17 cellular contexts compared by ENCODE assay signal in genomic region chr14:102629011-102629444, GRCh38. TPM values are rescaled to one million over a fixed set of nuclear protein-coding genes. Genes with fewer than 3 reads are reported as not detected.
DNase-seq lines count a peak whose midpoint lies in the region; ATAC-seq and TF ChIP-seq lines count a peak whose summit lies in the region.
"Had no signal": no experiment of that assay in that cellular context is flagged by ENCODE, and none has a peak within 500 bp of the region (broad histone marks: within the 10 kb centered on the region; RNA-seq: fewer than 3 reads in every experiment).

No MANE protein-coding gene starts in this region.

- in situ Hi-C loops in SK-MEL-5 (cut with HindIII; ENCODE audit: low pct_unique_long_range_greater_than_20kb, low sequenced_read_pairs), result no loop called here

- peaks cover 98% of the 10 kb centered on the region for H3K79me2 ChIP-seq in hepatocyte

- CTCF ChIA-PET in activated naive CD4-positive, alpha-beta T cell treated with anti-CD3 and anti-CD28 coated beads, Interleukin-2, amount 10 ng/mL, durations not matched to agents 7 days and 5 days (lab: Charles Lee), result no interaction called here

- no peak overlapping the region for H3K4me2 ChIP-seq in hepatocyte
- H3K4me2 ChIP-seq: smooth muscle cell had no signal

- no peaks in the 10 kb centered on the region for H3K9me3 Mint-ChIP-seq in activated naive CD4-positive, alpha-beta T cell treated with anti-CD3 and anti-CD28 coated beads, Interleukin-2, amount 50 U/mL, for 72 hours
- H3K9me3 Mint-ChIP-seq in activated naive CD4-positive, alpha-beta T cell treated with anti-CD3 and anti-CD28 coated beads, Interleukin-2, amount 10 ng/mL, durations not matched to agents 7 days and 5 days, result no peaks in the 10 kb centered on the region
- H3K9me3 Mint-ChIP-seq in stimulated activated naive B cell treated with anti-CD40 and anti-IgM and Interleukin-4, amounts not matched to agents 10 μg/mL and 1 μg/mL and 100 μg/mL, for 72 hours, result peaks cover 0 to 2% of the 10 kb centered on the region in 2 donors
- H3K9me3 Mint-ChIP-seq: activated naive CD8-positive, alpha-beta T cell treated with anti-CD3 and anti-CD28 coated beads for 36 hours; central memory CD8-positive, alpha-beta T cell had no signal

- peak overlapping the region; percentile 24 to 90 for H3K27ac Mint-ChIP-seq in activated naive CD4-positive, alpha-beta T cell treated with anti-CD3 and anti-CD28 coated beads, Interleukin-2, amount 50 U/mL, for 72 hours
- no peak overlapping the region for H3K27ac Mint-ChIP-seq in activated naive CD4-positive, alpha-beta T cell treated with anti-CD3 and anti-CD28 coated beads, Interleukin-2, amount 10 ng/mL, durations not matched to agents 7 days and 5 days
- H3K27ac Mint-ChIP-seq in stimulated activated naive B cell treated with anti-CD40 and anti-IgM and Interleukin-4, amounts not matched to agents 10 μg/mL and 1 μg/mL and 100 μg/mL, for 72 hours, result peak overlapping the region; percentile 0
- H3K27ac Mint-ChIP-seq: activated naive CD8-positive, alpha-beta T cell treated with anti-CD3 and anti-CD28 coated beads for 36 hours had no signal

- H3K4me3 ChIP-seq in hepatocyte (no peak overlapping the region), esophagus muscularis mucosa (no peak overlapping the region)
- H3K4me3 ChIP-seq: heart left ventricle, smooth muscle cell had no signal

- H3K4me1 ChIP-seq in hepatocyte (ENCODE audit: insufficient read depth) (peaks cover 12% of the 10 kb centered on the region), esophagus muscularis mucosa (peaks cover 11 to 22% (median 21%) of the 10 kb centered on the region in 4 donors)

- H3K36me3 Mint-ChIP-seq in activated naive CD4-positive, alpha-beta T cell treated with anti-CD3 and anti-CD28 coated beads, Interleukin-2, amount 50 U/mL, for 72 hours, result no peaks in the 10 kb centered on the region
- peaks cover 4% of the 10 kb centered on the region for H3K36me3 Mint-ChIP-seq in activated naive CD4-positive, alpha-beta T cell treated with anti-CD3 and anti-CD28 coated beads, Interleukin-2, amount 10 ng/mL, durations not matched to agents 7 days and 5 days
- H3K36me3 Mint-ChIP-seq in stimulated activated naive B cell treated with anti-CD40 and anti-IgM and Interleukin-4, amounts not matched to agents 10 μg/mL and 1 μg/mL and 100 μg/mL, for 72 hours, result peaks cover 17 to 27% of the 10 kb centered on the region in 2 donors

- intact Hi-C loops in esophagus muscularis mucosa (cut with DNase I), result no loop called here

- H3K36me3 ChIP-seq in hepatocyte (replicated peaks; ENCODE audit: insufficient read depth, low read depth) (no peaks in the 10 kb centered on the region), esophagus muscularis mucosa (peaks cover 0 to 4% (median 0%) of the 10 kb centered on the region in 4 donors)
- H3K36me3 ChIP-seq: heart left ventricle had no signal

- TF ChIP-seq CTCF in hepatocyte (IDR thresholded peaks at IDR 0.05; ENCODE audit: poor library complexity) (no peak), esophagus muscularis mucosa (IDR thresholded peaks at IDR 0.05) (no peak)

- no peak for TF ChIP-seq POLR2A in esophagus muscularis mucosa (IDR thresholded peaks at IDR 0.05; ENCODE audit: low read depth)

- H3K9me3 ChIP-seq in hepatocyte (ENCODE audit: low read depth) (no peaks in the 10 kb centered on the region), esophagus muscularis mucosa (no peaks in the 10 kb centered on the region)
- H3K9me3 ChIP-seq: heart left ventricle had no signal

- H3K27ac ChIP-seq in hepatocyte (peak overlapping the region; percentile 34), esophagus muscularis mucosa (replicated peaks in 1 of 4) (no peak overlapping the region)

- no peaks in the 10 kb centered on the region for H3K27me3 ChIP-seq in hepatocyte
- H3K27me3 ChIP-seq in esophagus muscularis mucosa, result no peaks in the 10 kb centered on the region
- H3K27me3 ChIP-seq: heart left ventricle had no signal

- no peak for DNase-seq in activated naive CD4-positive, alpha-beta T cell treated with anti-CD3 and anti-CD28 coated beads, Interleukin-2, amount 50 U/mL, for 72 hours (ENCODE audit: low spot score in 2 of 2)
- DNase-seq in activated naive CD4-positive, alpha-beta T cell treated with anti-CD3 and anti-CD28 coated beads, Interleukin-2, amount 10 ng/mL, durations not matched to agents 7 days and 5 days, result no peak
- DNase-seq in SK-MEL-5 (ENCODE audit: low read depth, low spot score), result peak; percentile 11
- DNase-seq in hepatocyte (ENCODE audit: low spot score), result no peak
- DNase-seq in stimulated activated naive B cell treated with anti-CD40 and anti-IgM and Interleukin-4, amounts not matched to agents 10 μg/mL and 1 μg/mL and 100 μg/mL, for 72 hours, result no peak
- DNase-seq in NK-92 (lab: John Stamatoyannopoulos, UW; ENCODE audit: unreplicated experiment), result no peak
- no peak for DNase-seq in esophagus muscularis mucosa (ENCODE audit: extremely low spot score)
- DNase-seq: activated CD4-positive, alpha-beta T cell treated with anti-CD3 and anti-CD28 coated beads for 1 hour; activated CD8-positive, alpha-beta memory T cell treated with anti-CD3 and anti-CD28 coated beads, Interleukin-2, amount 50 U/mL, for 48 hours; activated naive CD8-positive, alpha-beta T cell treated with anti-CD3 and anti-CD28 coated beads for 36 hours; DMS153; NCI-H1048; NCI-H345 had no signal

- H4K20me1 ChIP-seq in hepatocyte (ENCODE audit: insufficient read depth, poor library complexity, severe bottlenecking), result peaks cover 93% of the 10 kb centered on the region

- peaks cover 12% of the 10 kb centered on the region for H3K4me1 Mint-ChIP-seq in activated naive CD4-positive, alpha-beta T cell treated with anti-CD3 and anti-CD28 coated beads, Interleukin-2, amount 10 ng/mL, durations not matched to agents 7 days and 5 days
- peaks cover 33 to 50% of the 10 kb centered on the region in 2 donors for H3K4me1 Mint-ChIP-seq in stimulated activated naive B cell treated with anti-CD40 and anti-IgM and Interleukin-4, amounts not matched to agents 10 μg/mL and 1 μg/mL and 100 μg/mL, for 72 hours

- no peaks in the 10 kb centered on the region for H3K27me3 Mint-ChIP-seq in activated naive CD4-positive, alpha-beta T cell treated with anti-CD3 and anti-CD28 coated beads, Interleukin-2, amount 10 ng/mL, durations not matched to agents 7 days and 5 days
- no peaks in the 10 kb centered on the region for H3K27me3 Mint-ChIP-seq in stimulated activated naive B cell treated with anti-CD40 and anti-IgM and Interleukin-4, amounts not matched to agents 10 μg/mL and 1 μg/mL and 100 μg/mL, for 72 hours
- H3K27me3 Mint-ChIP-seq: activated naive CD8-positive, alpha-beta T cell treated with anti-CD3 and anti-CD28 coated beads for 36 hours; central memory CD8-positive, alpha-beta T cell had no signal

- H3K9me2 ChIP-seq in hepatocyte (replicated peaks; ENCODE audit: insufficient read depth), result no peaks in the 10 kb centered on the region

- no peak for ATAC-seq in activated naive CD4-positive, alpha-beta T cell treated with anti-CD3 and anti-CD28 coated beads, Interleukin-2, amount 50 U/mL, for 72 hours
- no peak for ATAC-seq in stimulated activated naive B cell treated with anti-CD40 and anti-IgM and Interleukin-4, amounts not matched to agents 10 μg/mL and 1 μg/mL and 100 μg/mL, for 72 hours (replicated peaks)
- ATAC-seq in HG03457 (IDR thresholded peaks at IDR 0.05; ENCODE audit: unreplicated experiment), result no peak

- H3K4me3 Mint-ChIP-seq in activated naive CD4-positive, alpha-beta T cell treated with anti-CD3 and anti-CD28 coated beads, Interleukin-2, amount 10 ng/mL, durations not matched to agents 7 days and 5 days, result no peak overlapping the region
- H3K4me3 Mint-ChIP-seq in stimulated activated naive B cell treated with anti-CD40 and anti-IgM and Interleukin-4, amounts not matched to agents 10 μg/mL and 1 μg/mL and 100 μg/mL, for 72 hours, result no peak overlapping the region
- H3K4me3 Mint-ChIP-seq: activated naive CD8-positive, alpha-beta T cell treated with anti-CD3 and anti-CD28 coated beads for 36 hours; central memory CD8-positive, alpha-beta T cell had no signal

- no peak for TF ChIP-seq EP300 in esophagus muscularis mucosa (IDR thresholded peaks at IDR 0.05)

- 73% methylated on average over 8 of the region's 8 CpGs for WGBS in hepatocyte (ENCODE audit: low lambda C conversion rate, missing lambda C conversion rate)
- WGBS in esophagus muscularis mucosa, result 69% methylated on average over 8 of the region's 8 CpGs

- no peak overlapping the region for H2AFZ ChIP-seq in hepatocyte

RNA-seq across cellular contexts. Expression of gene RCOR1, which starts 36.6 kb away (rescaled TPM):
- total RNA-seq in activated naive CD4-positive, alpha-beta T cell treated with anti-CD3 and anti-CD28 coated beads, Interleukin-2, amount 50 U/mL, for 72 hours, result 10 to 100 TPM; 22.6 to 23.7 TPM
- 11.3 and 11.6 TPM in 2 replicates for total RNA-seq in SK-MEL-5 (2014; rRNA removed; shearing (Covaris generic))
- polyA plus RNA-seq in SK-MEL-5 (2015; cell fraction: cytosol; rRNA removed), result 14.1 and 21.1 TPM in 2 replicates
- polyA plus RNA-seq in SK-MEL-5 (2015; cell fraction: nucleus; rRNA removed), result 11.3 and 11.9 TPM in 2 replicates
- 27.0 and 30.2 TPM in 2 replicates for total RNA-seq in hepatocyte
- 9.9 and 12.2 TPM in 2 replicates for polyA plus RNA-seq in hepatocyte
- total RNA-seq in esophagus muscularis mucosa, result 10 to 100 TPM; 12.9 to 14.8 (median 13.8) TPM
